ENCODE assay signal across 12 cellular contexts in the genomic region with DNA sequence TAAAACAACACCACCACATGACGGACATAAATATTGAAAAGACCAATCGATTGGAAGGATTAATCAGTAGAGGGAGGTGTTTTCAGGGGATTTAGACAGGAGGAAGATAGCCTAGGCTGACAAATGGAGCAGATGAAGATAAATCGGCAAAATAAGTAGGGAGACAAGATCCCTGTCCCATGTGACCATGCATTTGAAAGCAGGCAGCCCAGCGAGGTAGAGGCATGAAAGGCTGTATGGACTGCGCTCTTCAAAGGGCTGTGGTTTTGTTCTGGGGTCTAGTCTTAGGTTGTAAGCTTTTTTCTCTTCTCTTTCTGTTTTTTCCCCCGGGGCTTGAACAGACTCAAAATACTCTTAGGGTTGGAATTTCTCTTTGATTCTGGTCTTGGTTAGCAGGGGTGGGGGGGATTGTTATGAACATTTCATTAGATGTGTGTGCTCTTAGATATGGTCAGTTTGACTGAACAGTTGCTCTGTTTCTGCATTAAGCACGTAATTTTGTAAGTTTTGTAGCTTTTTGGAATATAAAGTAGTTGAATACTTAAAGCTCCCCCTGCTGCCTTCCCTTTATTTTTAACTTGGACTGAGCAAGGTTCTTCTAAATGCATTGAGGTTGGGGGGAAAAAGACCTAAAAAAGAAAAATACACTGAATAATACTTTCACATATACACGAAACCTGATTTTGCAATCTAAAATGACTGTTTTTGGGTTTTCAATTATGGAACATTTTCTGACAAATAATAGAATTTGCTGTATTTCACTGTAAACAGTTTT. TPM values are rescaled to one million over a fixed set of nuclear protein-coding genes. Genes with fewer than 3 reads are reported as not detected.
A peak's percentile ranks its signal among the peaks of the same experiment; 100 is the strongest.
DNase-seq lines count a peak whose midpoint lies in the region; ATAC-seq and TF ChIP-seq lines count a peak whose summit lies in the region.
"Had no signal": no experiment of that assay in that cellular context is flagged by ENCODE, and none has a peak within 500 bp of the region (broad histone marks: within the 10 kb centered on the region; RNA-seq: fewer than 3 reads in every experiment).

No MANE protein-coding gene starts in this region.

- H3K4me1 Mint-ChIP-seq in stimulated activated naive CD8-positive, alpha-beta T cell treated with anti-CD3 and anti-CD28 coated beads, Interleukin-15, Interleukin-2, amounts not matched to agents 100 ng/mL and 50 ng/mL, for 24 hours (ENCODE audit: low read depth), result peaks cover 35% of the 10 kb centered on the region
- H3K4me1 Mint-ChIP-seq in effector memory CD8-positive, alpha-beta T cell (ENCODE audit: low read depth in 2 of 2), result peaks cover 9 to 16% of the 10 kb centered on the region in 2 donors
- peaks cover 5% of the 10 kb centered on the region for H3K4me1 Mint-ChIP-seq in activated CD4-positive, alpha-beta T cell treated with anti-CD3 and anti-CD28 coated beads, Interleukin-2, amount 10 ng/mL, durations not matched to agents 24 days and 14 days

- no peaks in the 10 kb centered on the region for H3K27me3 ChIP-seq in Karpas-422 (ENCODE audit: low read length)
- H3K27me3 ChIP-seq in brain microvascular endothelial cell (replicated peaks), result no peaks in the 10 kb centered on the region
- H3K27me3 ChIP-seq: cardiac muscle cell, esophagus squamous epithelium had no signal

- H3K36me3 ChIP-seq in Karpas-422 (ENCODE audit: insufficient read depth, low read length), result no peaks in the 10 kb centered on the region
- no peaks in the 10 kb centered on the region for H3K36me3 ChIP-seq in brain microvascular endothelial cell (replicated peaks)
- H3K36me3 ChIP-seq: cardiac muscle cell had no signal

- intact Hi-C loops in activated CD4-positive, alpha-beta T cell treated with anti-CD3 and anti-CD28 coated beads, Interleukin-2, amount 10 ng/mL, durations not matched to agents 24 days and 14 days (cut with micrococcal nuclease), result no loop called here

- peaks cover 47% of the 10 kb centered on the region for H3K79me2 ChIP-seq in Karpas-422 (ENCODE audit: low read length)

- peak overlapping the region; percentile 68 for H3K9ac ChIP-seq in Karpas-422 (ENCODE audit: low read length)

- H2AFZ ChIP-seq in Karpas-422 (ENCODE audit: low read length), result no peak overlapping the region

- peak overlapping the region; percentile 81 for H3K27ac ChIP-seq in Karpas-422 (ENCODE audit: low read length)
- H3K27ac ChIP-seq in brain microvascular endothelial cell, result no peak overlapping the region
- H3K27ac ChIP-seq: cardiac muscle cell, esophagus squamous epithelium had no signal

- peaks cover 39% of the 10 kb centered on the region for H3K4me1 ChIP-seq in Karpas-422 (ENCODE audit: low read length)

- no peaks in the 10 kb centered on the region for H3K9me2 ChIP-seq in Karpas-422 (replicated peaks; ENCODE audit: insufficient read depth, low read length)

- H3K4me3 ChIP-seq in Karpas-422 (ENCODE audit: low read length), result peak overlapping the region; percentile 63
- H3K4me3 ChIP-seq in brain microvascular endothelial cell (ENCODE audit: low read depth, low read length), result no peak overlapping the region
- H3K4me3 ChIP-seq: cardiac muscle cell, esophagus squamous epithelium had no signal

- in situ Hi-C loops in brain microvascular endothelial cell (cut with HindIII; ENCODE audit: low pct_ligation_motif_present, low sequenced_read_pairs), result no loop called here

- H3K9me3 ChIP-seq in Karpas-422 (ENCODE audit: low read length), result no peaks in the 10 kb centered on the region
- H3K9me3 ChIP-seq: esophagus squamous epithelium had no signal

- peaks cover 17% of the 10 kb centered on the region for H3K27me3 Mint-ChIP-seq in stimulated activated naive CD8-positive, alpha-beta T cell treated with anti-CD3 and anti-CD28 coated beads, Interleukin-15, Interleukin-2, amounts not matched to agents 100 ng/mL and 50 ng/mL, for 24 hours
- H3K27me3 Mint-ChIP-seq in effector memory CD8-positive, alpha-beta T cell, result no peaks in the 10 kb centered on the region
- H3K27me3 Mint-ChIP-seq in activated CD4-positive, alpha-beta T cell treated with anti-CD3 and anti-CD28 coated beads, Interleukin-2, amount 10 ng/mL, durations not matched to agents 24 days and 14 days, result peaks cover 4% of the 10 kb centered on the region

- H4K20me1 ChIP-seq in Karpas-422 (ENCODE audit: insufficient read depth, low read depth, low read length), result no peaks in the 10 kb centered on the region

- H3K4me3 Mint-ChIP-seq in stimulated activated naive CD8-positive, alpha-beta T cell treated with anti-CD3 and anti-CD28 coated beads, Interleukin-15, Interleukin-2, amounts not matched to agents 100 ng/mL and 50 ng/mL, for 24 hours, result peak overlapping the region; percentile 8
- peak overlapping the region in 1 of 2 donors; percentile 20 for H3K4me3 Mint-ChIP-seq in effector memory CD8-positive, alpha-beta T cell
- H3K4me3 Mint-ChIP-seq in activated CD4-positive, alpha-beta T cell treated with anti-CD3 and anti-CD28 coated beads, Interleukin-2, amount 10 ng/mL, durations not matched to agents 24 days and 14 days, result no peak overlapping the region

- H3K4me2 ChIP-seq in Karpas-422 (ENCODE audit: low read depth, low read length, poor library complexity, severe bottlenecking), result peak overlapping the region; percentile 69

- TF ChIP-seq CTCF in brain microvascular endothelial cell (IDR thresholded peaks at IDR 0.05; ENCODE audit: low read depth, low read length, missing control alignments), result no peak

- peak overlapping the region; percentile 24 for H3K27ac Mint-ChIP-seq in stimulated activated naive CD8-positive, alpha-beta T cell treated with anti-CD3 and anti-CD28 coated beads, Interleukin-15, Interleukin-2, amounts not matched to agents 100 ng/mL and 50 ng/mL, for 24 hours
- peak overlapping the region; percentile 0 to 74 for H3K27ac Mint-ChIP-seq in effector memory CD8-positive, alpha-beta T cell
- H3K27ac Mint-ChIP-seq in activated CD4-positive, alpha-beta T cell treated with anti-CD3 and anti-CD28 coated beads, Interleukin-2, amount 10 ng/mL, durations not matched to agents 24 days and 14 days, result no peak overlapping the region

- no peak for DNase-seq in stimulated activated naive CD8-positive, alpha-beta T cell treated with anti-CD3 and anti-CD28 coated beads, Interleukin-15, Interleukin-2, amounts not matched to agents 100 U/mL and 50 U/mL, for 24 hours
- DNase-seq in Karpas-422 (peak; percentile 47), brain microvascular endothelial cell (no peak), COR-L47 (lab: John Stamatoyannopoulos, UW) (no peak)
- no peak for DNase-seq in effector memory CD8-positive, alpha-beta T cell
- no peak for DNase-seq in activated CD4-positive, alpha-beta T cell treated with anti-CD3 and anti-CD28 coated beads, Interleukin-2, amount 10 ng/mL, durations not matched to agents 24 days and 14 days
- DNase-seq: activated CD4-positive, CD25-positive, alpha-beta regulatory T cell; esophagus squamous epithelium had no signal

- H3K9me3 Mint-ChIP-seq in stimulated activated naive CD8-positive, alpha-beta T cell treated with anti-CD3 and anti-CD28 coated beads, Interleukin-15, Interleukin-2, amounts not matched to agents 100 ng/mL and 50 ng/mL, for 24 hours, result no peaks in the 10 kb centered on the region
- no peaks in the 10 kb centered on the region for H3K9me3 Mint-ChIP-seq in effector memory CD8-positive, alpha-beta T cell
- no peaks in the 10 kb centered on the region for H3K9me3 Mint-ChIP-seq in activated CD4-positive, alpha-beta T cell treated with anti-CD3 and anti-CD28 coated beads, Interleukin-2, amount 10 ng/mL, durations not matched to agents 24 days and 14 days

- no peaks in the 10 kb centered on the region for H3K36me3 Mint-ChIP-seq in stimulated activated naive CD8-positive, alpha-beta T cell treated with anti-CD3 and anti-CD28 coated beads, Interleukin-15, Interleukin-2, amounts not matched to agents 100 ng/mL and 50 ng/mL, for 24 hours (ENCODE audit: low read depth)
- peaks cover 2% of the 10 kb centered on the region for H3K36me3 Mint-ChIP-seq in effector memory CD8-positive, alpha-beta T cell (ENCODE audit: insufficient read depth)
- H3K36me3 Mint-ChIP-seq in activated CD4-positive, alpha-beta T cell treated with anti-CD3 and anti-CD28 coated beads, Interleukin-2, amount 10 ng/mL, durations not matched to agents 24 days and 14 days (ENCODE audit: low read depth), result no peaks in the 10 kb centered on the region

- no peak for ATAC-seq in stimulated activated naive CD8-positive, alpha-beta T cell treated with anti-CD3 and anti-CD28 coated beads, Interleukin-15, Interleukin-2, amounts not matched to agents 100 U/mL and 50 U/mL, for 24 hours
- ATAC-seq in effector memory CD8-positive, alpha-beta T cell (replicated peaks), result no peak
- ATAC-seq in GM21717 (IDR thresholded peaks at IDR 0.05; ENCODE audit: unreplicated experiment), result no peak
- ATAC-seq: Right ventricle myocardium inferior had no signal

RNA-seq across cellular contexts. Expression of a gene that starts 32.2 kb away (rescaled TPM):
- total RNA-seq in Karpas-422 (2014; rRNA removed; shearing (Covaris generic); ENCODE audit: low replicate concordance), result 20.3 and 34.9 TPM in 2 replicates
- total RNA-seq in activated CD4-positive, alpha-beta T cell treated with anti-CD3 and anti-CD28 coated beads, Interleukin-2, amount 10 ng/mL, durations not matched to agents 24 days and 14 days, result 0.79 and 1.0 TPM in 2 replicates

Comparison
In these comparisons a context has a peak if more than half of its experiments do, and no peak if none do; other contexts are left out.
1. RNA of a gene that starts 32.2 kb away (total RNA-seq): 20.3 to 34.9 TPM in Karpas-422; 0.79 to 1.0 TPM in activated CD4-positive, alpha-beta T cell treated with anti-CD3 and anti-CD28 coated beads, Interleukin-2, amount 10 ng/mL, durations not matched to agents 24 days and 14 days; every median in the first group is over 10 times any median in the second.